In genomic region chrX:154751121-154751668, GRCh38 we compare ENCODE assay signal across 8 cellular contexts. TPM values are rescaled to one million over a fixed set of nuclear protein-coding genes. Genes with fewer than 3 reads are reported as not detected.
DNase-seq lines count a peak whose midpoint lies in the region; ATAC-seq and TF ChIP-seq lines count a peak whose summit lies in the region.

No MANE protein-coding gene starts in this region.

- DNase-seq in KBM-7 (peak; percentile 81), adrenal gland (no peak), hepatic stellate cell (ENCODE audit: low spot score) (no peak), nucleus accumbens (lab: John Stamatoyannopoulos, UW) (no peak), activated gamma-delta T cell treated with Interleukin-2 at 50 U/mL for 16 hours (no peak)

- TF ChIP-seq POLR2A in adrenal gland (IDR thresholded peaks at IDR 0.05) = no peak

- H3K9me3 ChIP-seq in adrenal gland (replicated peaks in 1 of 3) (no peaks in the 10 kb centered on the region), mononuclear cell (ENCODE audit: low read depth, low read length) (no peaks in the 10 kb centered on the region)

- H3K36me3 ChIP-seq in adrenal gland (replicated peaks in 1 of 2) = no peaks in the 10 kb centered on the region

- 6 to 34% (median 21%) methylated on average over 3 to 27 of the region's 37 CpGs for WGBS in adrenal gland, 4 donors

- H3K27me3 ChIP-seq in adrenal gland = no peaks in the 10 kb centered on the region
- no peaks in the 10 kb centered on the region for H3K27me3 ChIP-seq in mononuclear cell (ENCODE audit: insufficient read depth, low read length)

- H3K4me1 ChIP-seq in adrenal gland (replicated peaks in 1 of 2) (no peaks in the 10 kb centered on the region), mononuclear cell (ENCODE audit: insufficient read depth, low read length) (peaks cover 31% of the 10 kb centered on the region)

- TF ChIP-seq CTCF in adrenal gland (IDR thresholded peaks at IDR 0.05) = no peak

- H3K4me3 ChIP-seq in adrenal gland (peak overlapping the region in 2 of 4 donors; percentile 17 to 59), mononuclear cell (ENCODE audit: low read length) (peak overlapping the region; percentile 58)

- in situ Hi-C loops in KBM-7 (cut with MboI; ENCODE audit: low pct_unique_long_range_greater_than_20kb, low sequenced_read_pairs) = no loop called here

- H3K27ac ChIP-seq in adrenal gland = peak overlapping the region in 3 of 5 donors; percentile 31 to 85 (median 42)

- intact Hi-C loops in adrenal gland (cut with DNase I) = no loop called here

- ATAC-seq in GM19397 (IDR thresholded peaks at IDR 0.05; ENCODE audit: unreplicated experiment) (peak; percentile 11), HG03565 (IDR thresholded peaks at IDR 0.05; ENCODE audit: unreplicated experiment) (no peak)

RNA-seq across cellular contexts. Expression of gene GAB3, which starts 0.3 kb away (rescaled TPM):
- total RNA-seq in adrenal gland = 10 to 100 TPM in 1 of 8 donors, 1 to 10 TPM in 7; 4.0 to 11.8 (median 5.7) TPM
- polyA plus RNA-seq in adrenal gland = 1 to 10 TPM; 2.6 to 8.2 (median 3.5) TPM
- 10.1 TPM for total RNA-seq in mononuclear cell

RNA-seq across cellular contexts. Expression of gene DKC1, which starts 11.5 kb away (rescaled TPM):
- total RNA-seq in adrenal gland (10 to 100 TPM; 20.2 to 48.6 (median 27.2) TPM), mononuclear cell (39.3 TPM)
- 100 to 1,000 TPM in 1 of 3 donors, 10 to 100 TPM in 2; 22.0 to 111 (median 37.4) TPM for polyA plus RNA-seq in adrenal gland

RNA-seq across cellular contexts. Expression of gene MPP1, which starts 54.1 kb away (rescaled TPM):
- total RNA-seq in adrenal gland = 100 to 1,000 TPM in 1 of 8 donors, 10 to 100 TPM in 7; 47.3 to 188 (median 59.6) TPM
- polyA plus RNA-seq in adrenal gland = 10 to 100 TPM; 34.4 to 60.8 (median 53.0) TPM
- 80.9 TPM for total RNA-seq in mononuclear cell
